8 cellular contexts compared by ENCODE assay signal in genomic region chr15:45635763-45636292, GRCh38. TPM values are rescaled to one million over a fixed set of nuclear protein-coding genes. Genes with fewer than 3 reads are reported as not detected.
DNase-seq lines count a peak whose midpoint lies in the region; ATAC-seq and TF ChIP-seq lines count a peak whose summit lies in the region.

No MANE protein-coding gene starts in this region.

- H2AFZ ChIP-seq in neuron (ENCODE audit: low read depth, low read length) = no peak overlapping the region

- peaks cover 0 to 5% (median 0%) of the 10 kb centered on the region in 3 donors for H3K27me3 Mint-ChIP-seq in CD14-positive monocyte (ENCODE audit: low read depth in 3 of 3)

- ATAC-seq in HG03139 (IDR thresholded peaks at IDR 0.05; ENCODE audit: unreplicated experiment) (no peak), GM18498 (IDR thresholded peaks at IDR 0.05; ENCODE audit: unreplicated experiment) (no peak)

- H3K27ac Mint-ChIP-seq in CD14-positive monocyte = peak overlapping the region; percentile 94 to 97 (median 96)

- DNase-seq in CD14-positive monocyte (ENCODE audit: low spot score) (no peak), MG63 (no peak), DMS114 treated with DMSO at 0.1 percent for 48 hours (lab: John Stamatoyannopoulos, UW; ENCODE audit: unreplicated experiment) (no peak), GOT3 (lab: John Stamatoyannopoulos, UW) (no peak)

- H3K4me1 ChIP-seq in duodenal mucosa (ENCODE audit: control insufficient read depth in 1 of 2, insufficient read depth in 2 of 2, low read length in 2 of 2) (peaks cover 37 to 42% of the 10 kb centered on the region in 2 donors), neuron (ENCODE audit: insufficient read depth, low read length) (peaks cover 9% of the 10 kb centered on the region)

- H3K36me3 Mint-ChIP-seq in CD14-positive monocyte = peaks cover 11 to 16% of the 10 kb centered on the region in 2 donors

- peak overlapping the region; percentile 96 to 98 for H3K9ac ChIP-seq in duodenal mucosa (ENCODE audit: low read depth in 1 of 2, low read length in 2 of 2)

- peak overlapping the region; percentile 85 for H3K27ac ChIP-seq in duodenal mucosa (ENCODE audit: low read depth, low read length)

- no peaks in the 10 kb centered on the region for H3K27me3 ChIP-seq in MG63
- H3K27me3 ChIP-seq in duodenal mucosa (ENCODE audit: control insufficient read depth in 1 of 2, insufficient read depth in 2 of 2, low read length in 2 of 2) = no peaks in the 10 kb centered on the region
- peaks cover 28% of the 10 kb centered on the region for H3K27me3 ChIP-seq in neuron (ENCODE audit: insufficient read depth, low read length)

- TF ChIP-seq CTCF in CD14-positive monocyte (IDR thresholded peaks at IDR 0.05) = no peak

- H3K4me1 Mint-ChIP-seq in CD14-positive monocyte = peaks cover 69% of the 10 kb centered on the region

- H3K9me3 Mint-ChIP-seq in CD14-positive monocyte = peaks cover 0 to 5% (median 0%) of the 10 kb centered on the region in 7 donors

- intact Hi-C loops in CD14-positive monocyte (cut with micrococcal nuclease) = loop anchor here in 1 of 2 donors (10.0 kb wide), 2 partner anchors 51 to 431 kb away; partner anchors contain the start of gene BLOC1S6

- H3K36me3 ChIP-seq in MG63 = no peaks in the 10 kb centered on the region
- H3K36me3 ChIP-seq in duodenal mucosa (ENCODE audit: control insufficient read depth in 1 of 2, insufficient read depth in 2 of 2, low read length in 2 of 2) = no peaks in the 10 kb centered on the region
- no peaks in the 10 kb centered on the region for H3K36me3 ChIP-seq in neuron (ENCODE audit: insufficient read depth, low read length)

- H3K9me3 ChIP-seq in MG63 (no peaks in the 10 kb centered on the region), duodenal mucosa (ENCODE audit: control insufficient read depth in 1 of 2, low read length in 2 of 2) (no peaks in the 10 kb centered on the region), neuron (ENCODE audit: low read length) (no peaks in the 10 kb centered on the region)

- peak overlapping the region; percentile 98 to 99 for H3K4me3 Mint-ChIP-seq in CD14-positive monocyte

- peak overlapping the region; percentile 78 for H3K4me3 ChIP-seq in MG63
- H3K4me3 ChIP-seq in duodenal mucosa (ENCODE audit: low read depth in 1 of 2, low read length in 2 of 2) = peak overlapping the region; percentile 93 to 95
- peak overlapping the region; percentile 49 for H3K4me3 ChIP-seq in neuron (ENCODE audit: low read length)

RNA-seq across cellular contexts. Expression of gene SQOR, which starts 1.0 kb away (rescaled TPM):
- polyA plus RNA-seq in CD14-positive monocyte = 100 to 1,000 TPM; 232 to 292 TPM
- 58.2 and 82.8 TPM in 2 replicates for total RNA-seq in MG63 (2014; rRNA removed; shearing (Covaris generic); ENCODE audit: low replicate concordance)

RNA-seq across cellular contexts. Expression of gene BLOC1S6, which starts 48.6 kb away (rescaled TPM):
- 10 to 100 TPM; 47.9 to 54.9 TPM for polyA plus RNA-seq in CD14-positive monocyte
- 57.1 and 154 TPM in 2 replicates for total RNA-seq in MG63 (2014; rRNA removed; shearing (Covaris generic); ENCODE audit: low replicate concordance)
